ENCODE assay signal across 8 cellular contexts in genomic region chr6:46652603-46653438, GRCh38. TPM values are rescaled to one million over a fixed set of nuclear protein-coding genes. Genes with fewer than 3 reads are reported as not detected.
DNase-seq lines count a peak whose midpoint lies in the region; ATAC-seq and TF ChIP-seq lines count a peak whose summit lies in the region.

TSS of gene CYP39A1 (minus strand) at chr6:46652818. CDS start at chr6:46652582, 236 bp downstream.
TSS of gene SLC25A27 (plus strand) at chr6:46652975. CDS start at chr6:46653193, 218 bp downstream.

- peaks cover 3% of the 10 kb centered on the region; the same call in 1 of the 2 replicates for H3K27me3 ChIP-seq in BJ (ENCODE audit: control insufficient read depth, insufficient read depth, low read length)
- H3K27me3 ChIP-seq in lower lobe of right lung (ENCODE audit: low read depth): no peaks in the 10 kb centered on the region

- CTCF ChIA-PET in BJ (lab: Yijun Ruan, JAX): no interaction called here

- POLR2A ChIA-PET in BJ (lab: Charles Lee): no interaction called here

- TF ChIP-seq CTCF in BJ (IDR thresholded peaks at IDR 0.05; ENCODE audit: insufficient read depth, low read depth, low read length) (no peak), lower lobe of right lung (IDR thresholded peaks at IDR 0.05) (no peak)

- peak within 1 kb of the TSS; percentile 88 for H3K4me3 ChIP-seq in BJ (ENCODE audit: low read depth, low read length)
- peak within 1 kb of the TSS; percentile 93 for H3K4me3 ChIP-seq in lower lobe of right lung

- DNase-seq in BJ (ENCODE audit: low read depth): peak; percentile 33
- peak; percentile 92 for DNase-seq in NCI-H82 (lab: John Stamatoyannopoulos, UW)
- DNase-seq in activated CD8-positive, alpha-beta memory T cell treated with anti-CD3 and anti-CD28 coated beads for 24 hours: peak; percentile 90
- DNase-seq in effector CD4-positive, alpha-beta T cell: peak; percentile 50
- peak; percentile 96 for DNase-seq in lower lobe of right lung
- DNase-seq in stimulated activated CD4-positive, alpha-beta T cell treated with anti-CD3 and anti-CD28 coated beads, Interleukin-4, amount 100 ng/mL, for 48 hours (ENCODE audit: low read depth in 2 of 2): peak; percentile 79 to 81

- intact Hi-C loops in lower lobe of right lung (cut with DNase I): no loop called here

- H3K27ac ChIP-seq in lower lobe of right lung: peak within 1 kb of the TSS; percentile 76

- no peaks in the 10 kb centered on the region for H3K36me3 ChIP-seq in BJ (ENCODE audit: control insufficient read depth, insufficient read depth, low read length)
- no peaks in the 10 kb centered on the region for H3K36me3 ChIP-seq in lower lobe of right lung

- peak; percentile 100 for ATAC-seq in GM19397 (IDR thresholded peaks at IDR 0.05; ENCODE audit: unreplicated experiment)
- ATAC-seq in HG03565 (IDR thresholded peaks at IDR 0.05; ENCODE audit: unreplicated experiment): peak; percentile 100
- peak; percentile 100 for ATAC-seq in lower lobe of right lung

- H3K9me3 ChIP-seq in lower lobe of right lung: no peaks in the 10 kb centered on the region

- peaks cover 7% of the 10 kb centered on the region for H3K4me1 ChIP-seq in lower lobe of right lung

RNA-seq across cellular contexts. Expression of gene CYP39A1, which starts in this region (rescaled TPM):
- polyA plus RNA-seq in BJ (2011; rRNA removed): 0.05 TPM in 1 of 2 replicates, not detected in the other
- not detected in 2 replicates for polyA minus RNA-seq in BJ (2011; rRNA and poly(A)+ RNA removed)
- total RNA-seq in lower lobe of right lung: 5.4 TPM

RNA-seq across cellular contexts. Expression of gene SLC25A27, which starts in this region (rescaled TPM):
- 1.6 and 3.9 TPM in 2 replicates for polyA plus RNA-seq in BJ (2011; rRNA removed)
- polyA minus RNA-seq in BJ (2011; rRNA and poly(A)+ RNA removed): 0.24 and 1.1 TPM in 2 replicates
- total RNA-seq in lower lobe of right lung: 19.1 TPM

Comparison
In these comparisons a context has a peak if more than half of its experiments do, and no peak if none do; other contexts are left out.
1. Peak in every context shown above with its lines: DNase-seq, ATAC-seq, H3K4me3 ChIP-seq and H3K27ac ChIP-seq.
2. DNase-seq: peak in every context shown above with its lines; median percentile 96 in lower lobe of right lung; 92 in NCI-H82; 90 in activated CD8-positive, alpha-beta memory T cell treated with anti-CD3 and anti-CD28 coated beads for 24 hours; 80 in stimulated activated CD4-positive, alpha-beta T cell treated with anti-CD3 and anti-CD28 coated beads, Interleukin-4, amount 100 ng/mL, for 48 hours; 50 in effector CD4-positive, alpha-beta T cell; 33 in BJ.